Comparison of ENCODE assay signal across 2 cellular contexts in the genomic region with DNA sequence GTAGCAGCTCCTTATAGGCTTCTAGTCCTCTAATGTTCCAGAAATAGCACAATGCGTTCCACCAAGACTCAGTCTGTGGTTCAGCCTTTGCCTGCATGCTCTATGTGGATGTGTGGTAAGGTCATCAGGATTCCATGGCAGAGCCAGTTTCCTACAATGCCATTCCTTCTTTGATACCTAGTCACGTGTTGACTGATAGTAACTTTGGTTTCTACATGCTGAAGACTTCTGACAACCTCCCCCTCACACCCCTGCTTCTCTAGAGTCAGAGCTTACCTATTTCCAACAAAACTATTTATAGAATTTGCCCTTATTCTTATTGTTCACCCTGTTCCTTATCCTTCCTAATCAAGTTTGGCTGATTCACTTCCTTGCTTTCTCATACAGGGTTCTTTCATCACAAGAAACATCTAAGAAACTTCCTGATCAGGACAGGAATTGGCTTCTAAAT.
TF ChIP-seq lines count a peak whose summit lies in the region.

No MANE protein-coding gene starts in this region.

TF ChIP-seq in SK-N-SH, 30 proteins besides CTCF, POLR2A, EP300 and RAD21 (continued from another document):
- TF ChIP-seq, protein P1, sequence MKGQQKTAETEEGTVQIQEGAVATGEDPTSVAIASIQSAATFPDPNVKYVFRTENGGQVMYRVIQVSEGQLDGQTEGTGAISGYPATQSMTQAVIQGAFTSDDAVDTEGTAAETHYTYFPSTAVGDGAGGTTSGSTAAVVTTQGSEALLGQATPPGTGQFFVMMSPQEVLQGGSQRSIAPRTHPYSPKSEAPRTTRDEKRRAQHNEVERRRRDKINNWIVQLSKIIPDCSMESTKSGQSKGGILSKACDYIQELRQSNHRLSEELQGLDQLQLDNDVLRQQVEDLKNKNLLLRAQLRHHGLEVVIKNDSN (IDR thresholded peaks at IDR 0.05; ENCODE audit: borderline replicate concordance, low read depth): peak; percentile 48; the same call in 1 of the 2 replicates
- no peak for TF ChIP-seq CHD2 (IDR thresholded peaks at IDR 0.05; ENCODE audit: low read length, partially characterized antibody)
- no peak for TF ChIP-seq SIN3A (IDR thresholded peaks at IDR 0.05; ENCODE audit: borderline replicate concordance, low read depth, low read length)
- no peak for TF ChIP-seq RXRA (IDR thresholded peaks at IDR 0.05; ENCODE audit: borderline replicate concordance, low read depth)
- TF ChIP-seq FOXM1 (IDR thresholded peaks at IDR 0.05; ENCODE audit: low read depth): no peak
- TF ChIP-seq, protein P2, sequence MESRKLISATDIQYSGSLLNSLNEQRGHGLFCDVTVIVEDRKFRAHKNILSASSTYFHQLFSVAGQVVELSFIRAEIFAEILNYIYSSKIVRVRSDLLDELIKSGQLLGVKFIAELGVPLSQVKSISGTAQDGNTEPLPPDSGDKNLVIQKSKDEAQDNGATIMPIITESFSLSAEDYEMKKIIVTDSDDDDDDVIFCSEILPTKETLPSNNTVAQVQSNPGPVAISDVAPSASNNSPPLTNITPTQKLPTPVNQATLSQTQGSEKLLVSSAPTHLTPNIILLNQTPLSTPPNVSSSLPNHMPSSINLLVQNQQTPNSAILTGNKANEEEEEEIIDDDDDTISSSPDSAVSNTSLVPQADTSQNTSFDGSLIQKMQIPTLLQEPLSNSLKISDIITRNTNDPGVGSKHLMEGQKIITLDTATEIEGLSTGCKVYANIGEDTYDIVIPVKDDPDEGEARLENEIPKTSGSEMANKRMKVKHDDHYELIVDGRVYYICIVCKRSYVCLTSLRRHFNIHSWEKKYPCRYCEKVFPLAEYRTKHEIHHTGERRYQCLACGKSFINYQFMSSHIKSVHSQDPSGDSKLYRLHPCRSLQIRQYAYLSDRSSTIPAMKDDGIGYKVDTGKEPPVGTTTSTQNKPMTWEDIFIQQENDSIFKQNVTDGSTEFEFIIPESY (IDR thresholded peaks at IDR 0.05; ENCODE audit: borderline replicate concordance, low read depth): no peak
- TF ChIP-seq YY1 (IDR thresholded peaks at IDR 0.05; ENCODE audit: low read depth): no peak
- no peak for TF ChIP-seq JUND (IDR thresholded peaks at IDR 0.05)
- TF ChIP-seq, protein P3, sequence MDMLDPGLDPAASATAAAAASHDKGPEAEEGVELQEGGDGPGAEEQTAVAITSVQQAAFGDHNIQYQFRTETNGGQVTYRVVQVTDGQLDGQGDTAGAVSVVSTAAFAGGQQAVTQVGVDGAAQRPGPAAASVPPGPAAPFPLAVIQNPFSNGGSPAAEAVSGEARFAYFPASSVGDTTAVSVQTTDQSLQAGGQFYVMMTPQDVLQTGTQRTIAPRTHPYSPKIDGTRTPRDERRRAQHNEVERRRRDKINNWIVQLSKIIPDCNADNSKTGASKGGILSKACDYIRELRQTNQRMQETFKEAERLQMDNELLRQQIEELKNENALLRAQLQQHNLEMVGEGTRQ (IDR thresholded peaks at IDR 0.05; ENCODE audit: borderline replicate concordance, low read depth, low read length): no peak

TF ChIP-seq in SK-N-SH treated with all-trans-retinoic acid at 6 μM for 48 hours, 23 proteins besides CTCF, POLR2A, EP300 and RAD21 (continued from another document):
- TF ChIP-seq, protein P4, sequence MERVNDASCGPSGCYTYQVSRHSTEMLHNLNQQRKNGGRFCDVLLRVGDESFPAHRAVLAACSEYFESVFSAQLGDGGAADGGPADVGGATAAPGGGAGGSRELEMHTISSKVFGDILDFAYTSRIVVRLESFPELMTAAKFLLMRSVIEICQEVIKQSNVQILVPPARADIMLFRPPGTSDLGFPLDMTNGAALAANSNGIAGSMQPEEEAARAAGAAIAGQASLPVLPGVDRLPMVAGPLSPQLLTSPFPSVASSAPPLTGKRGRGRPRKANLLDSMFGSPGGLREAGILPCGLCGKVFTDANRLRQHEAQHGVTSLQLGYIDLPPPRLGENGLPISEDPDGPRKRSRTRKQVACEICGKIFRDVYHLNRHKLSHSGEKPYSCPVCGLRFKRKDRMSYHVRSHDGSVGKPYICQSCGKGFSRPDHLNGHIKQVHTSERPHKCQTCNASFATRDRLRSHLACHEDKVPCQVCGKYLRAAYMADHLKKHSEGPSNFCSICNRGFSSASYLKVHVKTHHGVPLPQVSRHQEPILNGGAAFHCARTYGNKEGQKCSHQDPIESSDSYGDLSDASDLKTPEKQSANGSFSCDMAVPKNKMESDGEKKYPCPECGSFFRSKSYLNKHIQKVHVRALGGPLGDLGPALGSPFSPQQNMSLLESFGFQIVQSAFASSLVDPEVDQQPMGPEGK (CRISPR knock-in tag; IDR thresholded peaks at IDR 0.05; ENCODE audit: borderline replicate concordance): no peak
- TF ChIP-seq ISL1 (CRISPR knock-in tag; IDR thresholded peaks at IDR 0.05): no peak
- no peak for TF ChIP-seq ZC3H10 (CRISPR knock-in tag; IDR thresholded peaks at IDR 0.05)
- TF ChIP-seq ZFP30 (CRISPR knock-in tag; IDR thresholded peaks at IDR 0.05): no peak
- no peak for TF ChIP-seq PPARA (CRISPR knock-in tag; IDR thresholded peaks at IDR 0.05; ENCODE audit: borderline replicate concordance)
- TF ChIP-seq TOX (CRISPR knock-in tag; IDR thresholded peaks at IDR 0.05; ENCODE audit: borderline replicate concordance): no peak
